Comparison of ENCODE assay signal across 13 cellular contexts in the genomic region with DNA sequence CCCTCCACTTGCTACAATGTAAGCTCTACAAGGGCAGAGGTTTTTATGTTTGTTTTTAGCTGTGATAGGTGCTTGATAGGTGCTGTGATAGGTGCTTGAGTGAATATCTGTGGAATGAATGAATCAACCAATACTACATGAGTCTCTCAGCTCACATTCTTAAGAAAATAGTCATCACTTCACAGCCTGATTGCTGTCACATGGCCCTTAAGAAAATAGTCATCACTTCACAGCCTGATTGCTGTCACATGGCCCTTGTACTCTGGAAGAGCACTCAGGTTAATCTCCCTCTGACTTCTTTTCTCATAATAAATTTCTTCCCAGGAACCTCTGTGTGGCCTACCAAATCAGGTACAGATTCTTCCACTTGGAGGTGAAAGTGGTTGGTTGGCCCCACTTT.
DNase-seq lines count a peak whose midpoint lies in the region; TF ChIP-seq lines count a peak whose summit lies in the region.
"Had no signal": no experiment of that assay in that cellular context is flagged by ENCODE, and none has a peak within 500 bp of the region (broad histone marks: within the 10 kb centered on the region; RNA-seq: fewer than 3 reads in every experiment).

No MANE protein-coding gene starts in this region.

- H3K14ac ChIP-seq in trophoblast cell (ENCODE audit: low read length) = no peak overlapping the region

- H3K27me3 ChIP-seq in trophoblast cell (ENCODE audit: insufficient read depth, low read length) (no peaks in the 10 kb centered on the region), sigmoid colon (no peaks in the 10 kb centered on the region)
- H3K27me3 ChIP-seq: testis had no signal

- H3K4ac ChIP-seq in trophoblast cell (ENCODE audit: low read depth, low read length) = no peak overlapping the region

- peaks cover 0 to 3% of the 10 kb centered on the region in 2 experiments for H3K36me3 ChIP-seq in trophoblast cell (ENCODE audit: control insufficient read depth in 1 of 2, insufficient read depth in 2 of 2, low read length in 2 of 2)
- no peaks in the 10 kb centered on the region for H3K36me3 ChIP-seq in sigmoid colon

- H3K9me3 ChIP-seq in trophoblast cell (ENCODE audit: insufficient read depth, low read depth, low read length) (no peaks in the 10 kb centered on the region), sigmoid colon (no peaks in the 10 kb centered on the region)
- H3K9me3 ChIP-seq: testis had no signal

- no peak overlapping the region for H2BK12ac ChIP-seq in trophoblast cell (ENCODE audit: low read length)

- H2AFZ ChIP-seq in trophoblast cell (ENCODE audit: insufficient read depth, low read length, poor library complexity) = no peak overlapping the region

- TF ChIP-seq CTCF in epithelial cell of proximal tubule (conservative IDR thresholded peaks at IDR 0.05; ENCODE audit: low read depth, low read length) = no peak
- TF ChIP-seq CTCF in sigmoid colon (IDR thresholded peaks at IDR 0.05) = no peak

- H2BK120ac ChIP-seq in trophoblast cell (ENCODE audit: insufficient read depth, low read length, poor library complexity) = no peak overlapping the region

- TF ChIP-seq POLR2A in sigmoid colon (IDR thresholded peaks at IDR 0.05) = no peak

- TF ChIP-seq EP300 in sigmoid colon (IDR thresholded peaks at IDR 0.05) = no peak

- intact Hi-C loops in sigmoid colon (cut with DNase I) = no loop called here

- H4K12ac ChIP-seq in trophoblast cell (ENCODE audit: low read depth, low read length) = no peak overlapping the region

- H2AK5ac ChIP-seq in trophoblast cell (ENCODE audit: low read length) = no peak overlapping the region

- H3K4me1 ChIP-seq in trophoblast cell (ENCODE audit: control insufficient read depth in 1 of 2, insufficient read depth in 2 of 2, low read length in 2 of 2) = peaks cover 0 to 3% of the 10 kb centered on the region in 2 experiments
- peaks cover 0 to 14% (median 9%) of the 10 kb centered on the region in 4 donors for H3K4me1 ChIP-seq in sigmoid colon
- H3K4me1 ChIP-seq: testis had no signal

- H3K18ac ChIP-seq in trophoblast cell (ENCODE audit: low read length) = no peak overlapping the region

- no peak overlapping the region for H4K91ac ChIP-seq in trophoblast cell (ENCODE audit: low read depth, low read length)

- no peak overlapping the region for H3K4me2 ChIP-seq in trophoblast cell (ENCODE audit: low read length)

- H3K9ac ChIP-seq in trophoblast cell (ENCODE audit: low read length) = no peak overlapping the region

- no peak overlapping the region for H3K4me3 ChIP-seq in epithelial cell of proximal tubule (ENCODE audit: low read depth, low read length)
- no peak overlapping the region for H3K4me3 ChIP-seq in trophoblast cell (ENCODE audit: low read depth, low read length)
- no peak overlapping the region for H3K4me3 ChIP-seq in sigmoid colon
- H3K4me3 ChIP-seq: testis had no signal

- DNase-seq in EL = peak; percentile 74
- peak; percentile 7 for DNase-seq in NCI-H460 (ENCODE audit: extremely low read depth, low read depth)
- peak; percentile 95 for DNase-seq in epithelial cell of proximal tubule (ENCODE audit: low read depth)
- peak; percentile 20 to 77 for DNase-seq in trophoblast cell
- no peak for DNase-seq in NOMO-1 (lab: John Stamatoyannopoulos, UW; ENCODE audit: unreplicated experiment in 2 of 2)
- no peak for DNase-seq in sigmoid colon
- no peak for DNase-seq in pons (ENCODE audit: low spot score)
- DNase-seq in DMS 273 treated with DMSO at 0.1 percent for 48 hours (lab: John Stamatoyannopoulos, UW) = no peak
- DNase-seq: effector CD4-positive, alpha-beta T cell; GDM1; NCI-H146; OCI-M1; testis had no signal

- H3K79me2 ChIP-seq in trophoblast cell (ENCODE audit: control insufficient read depth, insufficient read depth, low read length, poor library complexity) = no peaks in the 10 kb centered on the region

- no peaks in the 10 kb centered on the region for H3K79me1 ChIP-seq in trophoblast cell (ENCODE audit: low read length)

- no peak overlapping the region for H4K8ac ChIP-seq in trophoblast cell (ENCODE audit: low read depth, low read length)

- H3K23ac ChIP-seq in trophoblast cell (ENCODE audit: low read length) = no peak overlapping the region

- no peak overlapping the region for H2BK5ac ChIP-seq in trophoblast cell (ENCODE audit: low read depth, low read length, poor library complexity)

- H3K27ac ChIP-seq in trophoblast cell (ENCODE audit: low read depth, low read length) (peak overlapping the region; percentile 31), sigmoid colon (no peak overlapping the region)
- H3K27ac ChIP-seq: testis had no signal

Comparison
In these comparisons a context has a peak if more than half of its experiments do, and no peak if none do; other contexts are left out.
1. DNase-seq: peak in EL (single experiment), NCI-H460 (single experiment), epithelial cell of proximal tubule (single experiment) and trophoblast cell (2 of 2); none in NOMO-1 (0 of 2), sigmoid colon (single experiment), pons (single experiment) and DMS 273 treated with DMSO at 0.1 percent for 48 hours (single experiment).